ENCODE assay signal across 1 cellular context in genomic region chr7:127350586-127350985, GRCh38.
A peak's percentile ranks its signal among the peaks of the same experiment; 100 is the strongest.
TF ChIP-seq lines count a peak whose summit lies in the region.

No MANE protein-coding gene starts in this region.

TF ChIP-seq in K562, 482 proteins besides CTCF, POLR2A, EP300 and RAD21 (continued from another document):
- TF ChIP-seq POLR2AphosphoS2 (IDR thresholded peaks at IDR 0.05; ENCODE audit: low read length) (0 out of 2 replicates have a peak, but pooled peaks have one; percentile 59), MIER1 (IDR thresholded peaks at IDR 0.05; ENCODE audit: low read depth) (no peak), C11orf30 (IDR thresholded peaks at IDR 0.05; ENCODE audit: low read depth) (peak; percentile 28; the same call in 1 of the 2 replicates)
